2 cellular contexts compared by ENCODE assay signal in the genomic region with DNA sequence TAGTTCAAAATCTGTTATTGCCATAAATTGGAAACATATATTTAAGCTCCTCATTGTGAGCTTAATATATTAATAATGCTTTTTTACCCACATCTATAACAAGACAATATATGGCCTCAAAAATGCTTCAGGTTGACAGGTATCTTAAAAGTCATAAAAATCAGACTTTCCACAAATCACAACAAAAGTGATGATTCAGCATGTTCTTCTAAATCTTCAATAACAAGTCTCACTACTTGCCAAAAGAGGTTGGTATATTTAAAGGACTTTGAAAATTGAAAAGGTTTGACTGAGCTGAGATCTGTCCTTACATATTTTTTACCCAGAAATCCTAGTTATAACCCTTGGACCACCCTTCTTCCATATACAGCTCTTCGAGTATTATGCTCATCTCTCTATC.
TF ChIP-seq lines count a peak whose summit lies in the region.

No MANE protein-coding gene starts in this region.

TF ChIP-seq in HepG2, 621 proteins besides CTCF, POLR2A, EP300 and RAD21:
- TF ChIP-seq, protein P1, sequence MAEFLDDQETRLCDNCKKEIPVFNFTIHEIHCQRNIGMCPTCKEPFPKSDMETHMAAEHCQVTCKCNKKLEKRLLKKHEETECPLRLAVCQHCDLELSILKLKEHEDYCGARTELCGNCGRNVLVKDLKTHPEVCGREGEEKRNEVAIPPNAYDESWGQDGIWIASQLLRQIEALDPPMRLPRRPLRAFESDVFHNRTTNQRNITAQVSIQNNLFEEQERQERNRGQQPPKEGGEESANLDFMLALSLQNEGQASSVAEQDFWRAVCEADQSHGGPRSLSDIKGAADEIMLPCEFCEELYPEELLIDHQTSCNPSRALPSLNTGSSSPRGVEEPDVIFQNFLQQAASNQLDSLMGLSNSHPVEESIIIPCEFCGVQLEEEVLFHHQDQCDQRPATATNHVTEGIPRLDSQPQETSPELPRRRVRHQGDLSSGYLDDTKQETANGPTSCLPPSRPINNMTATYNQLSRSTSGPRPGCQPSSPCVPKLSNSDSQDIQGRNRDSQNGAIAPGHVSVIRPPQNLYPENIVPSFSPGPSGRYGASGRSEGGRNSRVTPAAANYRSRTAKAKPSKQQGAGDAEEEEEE (CRISPR knock-in tag; IDR thresholded peaks at IDR 0.05; ENCODE audit: borderline replicate concordance) = no peak
- TF ChIP-seq MAFK (conservative IDR thresholded peaks at IDR 0.05 in 1 of 2, IDR thresholded peaks at IDR 0.05 in 1 of 2; ENCODE audit: low read length in 2 of 2) (peak; percentile 98 to 100), MAFF (IDR thresholded peaks at IDR 0.05; ENCODE audit: low read depth, low read length) (peak; percentile 99), ZNF256 (CRISPR knock-in tag; conservative IDR thresholded peaks at IDR 0.05) (no peak)

TF ChIP-seq in H1, 55 proteins besides CTCF, POLR2A, EP300 and RAD21:
- peak; percentile 96 for TF ChIP-seq MAFK (IDR thresholded peaks at IDR 0.05; ENCODE audit: low read depth, low read length)
- TF ChIP-seq HDAC2 (IDR thresholded peaks at IDR 0.05; ENCODE audit: borderline replicate concordance in 1 of 2, low read depth in 2 of 2, low read length in 2 of 2) = no peak
